Comparison of ENCODE assay signal across 8 cellular contexts in genomic region chr7:39833180-39833788, GRCh38.
A peak's percentile ranks its signal among the peaks of the same experiment; 100 is the strongest.
DNase-seq lines count a peak whose midpoint lies in the region; ATAC-seq and TF ChIP-seq lines count a peak whose summit lies in the region.
"Not testable (repeated sequence)": the region's sequence is repeated elsewhere in the genome, so short reads cannot be mapped to it uniquely, and the experiment has no call there.

No MANE protein-coding gene starts in this region.

- not testable (repeated sequence) for TF ChIP-seq EP300 in upper lobe of left lung (IDR thresholded peaks at IDR 0.05)

- H3K4me3 ChIP-seq in dorsolateral prefrontal cortex (peak overlapping the region; percentile 37 to 72 (median 56)), upper lobe of left lung (peak overlapping the region in 3 of 4 donors; percentile 43 to 53 (median 53))

- in situ Hi-C loops in G401 (cut with HindIII; ENCODE audit: low sequenced_read_pairs), result not testable (repeated sequence)

- WGBS in upper lobe of left lung, 2 donors, result 1% methylated on average over 45 to 71 of the region's 71 CpGs

- H3K27ac ChIP-seq in dorsolateral prefrontal cortex, result peak overlapping the region in 5 of 59 donors; percentile 2 to 26 (median 12)
- not testable (repeated sequence) for H3K27ac ChIP-seq in upper lobe of left lung

- peak; percentile 44 for DNase-seq in G401 (ENCODE audit: low spot score)
- DNase-seq in HuH-7.5 (ENCODE audit: low spot score), result peak; percentile 53
- peak; percentile 5 for DNase-seq in OCI-M1 (lab: John Stamatoyannopoulos, UW)
- DNase-seq in activated CD8-positive, alpha-beta memory T cell treated with anti-CD3 and anti-CD28 coated beads, Interleukin-2, amount 50 U/mL, for 4 hours, result peak; percentile 29
- DNase-seq in dorsolateral prefrontal cortex, result peak in 8 of 10 donors; percentile 20 to 75 (median 42)
- peak; percentile 68 for DNase-seq in iPS-NIHi7 (ENCODE audit: extremely low spot score)
- DNase-seq in putamen (ENCODE audit: low spot score), result peak; percentile 42
- DNase-seq in upper lobe of left lung, result peak in 1 of 2 donors; percentile 90

- H3K36me3 ChIP-seq in upper lobe of left lung, result not testable (repeated sequence)

- TF ChIP-seq CTCF in dorsolateral prefrontal cortex (IDR thresholded peaks at IDR 0.05 in 54 of 56, conservative IDR thresholded peaks at IDR 0.05 in 2 of 56; ENCODE audit: low read depth in 1 of 56, partially characterized antibody in 56 of 56), result peak in 8 of 56 donors; percentile 5 to 22 (median 12)
- TF ChIP-seq CTCF in upper lobe of left lung (IDR thresholded peaks at IDR 0.05), result peak in 2 of 6 experiments; percentile 13 to 38

- TF ChIP-seq POLR2A in upper lobe of left lung (IDR thresholded peaks at IDR 0.05), result not testable (repeated sequence)

- intact Hi-C loops in dorsolateral prefrontal cortex (cut with DNase I), result not testable (repeated sequence)

- peak in 1 of 2 donors; percentile 92 for ATAC-seq in upper lobe of left lung (ENCODE audit: low FRiP score in 2 of 2)

- not testable (repeated sequence) for H3K9me3 ChIP-seq in upper lobe of left lung

- peaks cover 4 to 12% (median 6%) of the 10 kb centered on the region in 4 donors for H3K4me1 ChIP-seq in upper lobe of left lung

- peaks cover 0 to 14% (median 0%) of the 10 kb centered on the region in 45 donors for H3K27me3 ChIP-seq in dorsolateral prefrontal cortex
- peaks cover 0 to 21% (median 8%) of the 10 kb centered on the region in 4 donors for H3K27me3 ChIP-seq in upper lobe of left lung
